8 cellular contexts compared by ENCODE assay signal in the genomic region with DNA sequence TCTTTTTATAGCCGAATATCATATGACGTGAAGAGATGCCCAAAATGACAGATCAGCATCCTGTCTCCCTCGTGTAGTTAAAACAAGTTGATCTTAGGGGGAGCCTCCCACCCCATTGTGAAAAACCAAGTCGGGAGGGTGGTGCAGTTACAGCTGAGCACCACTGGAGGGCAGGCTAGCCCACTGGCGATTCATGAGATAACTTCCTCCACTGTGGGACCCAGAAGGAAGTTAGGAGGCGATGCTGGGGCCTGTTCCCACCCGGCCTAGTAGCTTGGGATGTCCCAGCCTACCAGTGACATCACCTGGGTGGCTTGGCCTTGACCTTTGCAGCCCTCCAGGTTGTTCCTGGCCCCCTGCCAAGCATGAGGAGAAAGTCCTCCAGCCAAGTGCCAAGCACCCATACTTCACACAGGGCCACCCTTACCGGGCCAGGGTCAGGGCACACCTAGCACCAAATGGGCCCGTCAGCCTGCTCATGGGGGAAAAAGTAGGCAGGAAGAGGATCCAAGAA. TPM values are rescaled to one million over a fixed set of nuclear protein-coding genes. Genes with fewer than 3 reads are reported as not detected.
DNase-seq lines count a peak whose midpoint lies in the region; ATAC-seq, FAIRE-seq and TF ChIP-seq lines count a peak whose summit lies in the region.

No MANE protein-coding gene starts in this region.

- H3K79me2 ChIP-seq in HepG2 (ENCODE audit: insufficient read depth, low read length): no peaks in the 10 kb centered on the region

- no peaks in the 10 kb centered on the region for H3K9me3 Mint-ChIP-seq in CD8-positive, alpha-beta T cell

- CTCF ChIA-PET in CD8-positive, alpha-beta T cell (lab: Charles Lee): interaction anchor here (0.6 to 8.4 kb wide), 57 partner anchors 8 to 435 kb away, joined by 3 to 91 read pairs (median 4); a partner anchor contains a TSS
- CTCF ChIA-PET in HepG2 (lab: Yijun Ruan, JAX; ENCODE audit: low intra/inter-chr PET ratio, low total read pairs): interaction anchor here (0.8 to 1.7 kb wide), 6 partner anchors 84 to 338 kb away, joined by 3 to 16 read pairs (median 4); no protein-coding TSS in a partner anchor

- no peaks in the 10 kb centered on the region for H3K27me3 ChIP-seq in CD8-positive, alpha-beta T cell (ENCODE audit: insufficient read depth, low read length)
- peaks cover 2 to 23% of the 10 kb centered on the region in 2 experiments; a peak in 4 of 5 replicates for H3K27me3 ChIP-seq in HepG2 (ENCODE audit: control insufficient read depth in 1 of 2, insufficient read depth in 2 of 2, low read length in 2 of 2)

- TF ChIP-seq EP300 in HepG2 (IDR thresholded peaks at IDR 0.05; ENCODE audit: low read depth in 2 of 2, low read length in 2 of 2) (no peak), HepG2 (CRISPR knock-in tag; IDR thresholded peaks at IDR 0.05; ENCODE audit: borderline replicate concordance) (no peak)

- no peak overlapping the region for H3K4me3 Mint-ChIP-seq in CD8-positive, alpha-beta T cell

- H3K4me1 ChIP-seq in CD8-positive, alpha-beta T cell (ENCODE audit: insufficient read depth, low read length): peaks cover 11% of the 10 kb centered on the region
- H3K4me1 ChIP-seq in HepG2 (ENCODE audit: insufficient read depth, low read length): peaks cover 15% of the 10 kb centered on the region

- peak; percentile 88 for TF ChIP-seq RAD21 in HepG2 (CRISPR knock-in tag; IDR thresholded peaks at IDR 0.05)

- no peak for TF ChIP-seq POLR2A in H54 (IDR thresholded peaks at IDR 0.05; ENCODE audit: low read depth, low read length)
- TF ChIP-seq POLR2A in HepG2 (IDR thresholded peaks at IDR 0.05; ENCODE audit: insufficient read depth in 1 of 2, low read depth in 2 of 2, low read length in 2 of 2): no peak

- FAIRE-seq in H54 (lab: Jason Lieb, UNC) (peak; percentile 20), HepG2 (lab: Jason Lieb, UNC) (peak; percentile 98)

- in situ Hi-C loops in HepG2 (cut with HindIII; ENCODE audit: extremely low pct_ligation_motif_present, low pct_unique_long_range_greater_than_20kb): loop anchor here (10.0 kb wide), 1 partner anchor 210 kb away; no protein-coding TSS in a partner anchor

- no peaks in the 10 kb centered on the region for H3K9me3 ChIP-seq in CD8-positive, alpha-beta T cell (ENCODE audit: low read length)
- H3K9me3 ChIP-seq in HepG2 (ENCODE audit: low read length): no peaks in the 10 kb centered on the region

- peaks cover 32% of the 10 kb centered on the region for H3K36me3 ChIP-seq in CD8-positive, alpha-beta T cell (ENCODE audit: insufficient read depth, low read length)
- H3K36me3 ChIP-seq in HepG2 (replicated peaks in 1 of 2; ENCODE audit: control insufficient read depth in 1 of 2, insufficient read depth in 2 of 2, low read length in 2 of 2): no peaks in the 10 kb centered on the region

- 1% methylated on average over 7 of the region's 9 CpGs for WGBS in HepG2 (ENCODE audit: low lambda C conversion rate)

- no TSS peak for BruUV-seq in HepG2 (replicated peaks; lab: Mats Ljungman, UMichigan)

- H3K9ac ChIP-seq in HepG2 (ENCODE audit: insufficient read depth, low read depth, low read length): no peak overlapping the region

- no peaks in the 10 kb centered on the region for H3K27me3 Mint-ChIP-seq in CD8-positive, alpha-beta T cell (ENCODE audit: low read depth)

- peaks cover 39% of the 10 kb centered on the region for H3K36me3 Mint-ChIP-seq in CD8-positive, alpha-beta T cell

- no peak overlapping the region for H3K4me3 ChIP-seq in CD8-positive, alpha-beta T cell (ENCODE audit: low read depth, low read length)
- H3K4me3 ChIP-seq in choroid plexus epithelial cell (ENCODE audit: low read depth, low read length) (no peak overlapping the region), HepG2 (replicated peaks in 1 of 3; ENCODE audit: insufficient read depth in 1 of 3, low read depth in 2 of 3, low read length in 3 of 3) (no peak overlapping the region)

- H3K4me2 ChIP-seq in HepG2 (ENCODE audit: low read depth, low read length): peak overlapping the region; percentile 21

- peak overlapping the region; percentile 92 for H3K27ac Mint-ChIP-seq in CD8-positive, alpha-beta T cell

- TF ChIP-seq CTCF in CD8-positive, alpha-beta T cell (IDR thresholded peaks at IDR 0.05): peak; percentile 96
- TF ChIP-seq CTCF in choroid plexus epithelial cell (conservative IDR thresholded peaks at IDR 0.05; ENCODE audit: low read depth, low read length): peak; percentile 99
- peak; percentile 97 for TF ChIP-seq CTCF in HepG2 (CRISPR knock-in tag; IDR thresholded peaks at IDR 0.05)

- no peaks in the 10 kb centered on the region for H4K20me1 ChIP-seq in HepG2 (ENCODE audit: insufficient read depth, low read length)

- peak; percentile 58 to 85 (median 74) for DNase-seq in CD8-positive, alpha-beta T cell
- DNase-seq in H54 (ENCODE audit: insufficient read length, low spot score) (peak; percentile 58), NCI-H2171 treated with DMSO at 0.1 percent for 48 hours (lab: John Stamatoyannopoulos, UW) (peak; percentile 63), choroid plexus epithelial cell (ENCODE audit: low read depth) (peak; percentile 79), HepG2 (ENCODE audit: low spot score) (peak; percentile 54)
- peak; percentile 79 for DNase-seq in activated CD4-positive, alpha-beta T cell treated with anti-CD3 and anti-CD28 coated beads for 48 hours
- DNase-seq in stimulated activated CD4-positive, alpha-beta T cell treated with anti-CD3 and anti-CD28 coated beads, TNF-alpha, amount 100 ng/mL, for 24 hours (ENCODE audit: low read depth in 3 of 3): peak; percentile 52 to 68 (median 55)

- H2AFZ ChIP-seq in HepG2 (ENCODE audit: low read length): no peak overlapping the region

- ATAC-seq in CD8-positive, alpha-beta T cell: peak; percentile 98
- ATAC-seq in HepG2: peak; percentile 70
- ATAC-seq in GM19328 (IDR thresholded peaks at IDR 0.05; ENCODE audit: unreplicated experiment): no peak

- intact Hi-C loops in CD8-positive, alpha-beta T cell (cut with DNase I, micrococcal nuclease): loop anchor here (1.0 to 10.0 kb wide), 7 partner anchors 42 to 332 kb away; a partner anchor contains a TSS
- intact Hi-C loops in HepG2 (cut with micrococcal nuclease; ENCODE audit: unreplicated experiment): loop anchor here (2.0 to 10.0 kb wide), 4 partner anchors 84 to 330 kb away; a partner anchor contains a TSS

- peak overlapping the region; percentile 59 for H3K27ac ChIP-seq in CD8-positive, alpha-beta T cell (ENCODE audit: low read depth, low read length)
- no peak overlapping the region for H3K27ac ChIP-seq in HepG2 (ENCODE audit: extremely low read length, insufficient read depth, low read length)

- POLR2A ChIA-PET in CD8-positive, alpha-beta T cell (lab: Charles Lee): interaction anchor here (0.7 to 1.7 kb wide), 7 partner anchors 8 to 120 kb away, joined by 3 to 6 read pairs (median 3); a partner anchor contains a TSS
- POLR2A ChIA-PET in HepG2 (lab: Yijun Ruan, JAX): interaction anchor here (1.2 kb wide), 1 partner anchor 161 kb away, joined by 3 read pairs; a partner anchor contains a TSS

- peaks cover 14% of the 10 kb centered on the region for H3K4me1 Mint-ChIP-seq in CD8-positive, alpha-beta T cell (ENCODE audit: low read depth)

TF ChIP-seq in HepG2, 621 proteins besides CTCF, POLR2A, EP300 and RAD21 (continues in another document):
- TF ChIP-seq TBX3 (IDR thresholded peaks at IDR 0.05; ENCODE audit: borderline replicate concordance) (no peak), ZNF124 (CRISPR knock-in tag; IDR thresholded peaks at IDR 0.05) (0 out of 2 replicates have a peak, but pooled peaks have one; percentile 27), MIXL1 (CRISPR knock-in tag; IDR thresholded peaks at IDR 0.05) (0 out of 2 replicates have a peak, but pooled peaks have one; percentile 15), SOX5 (CRISPR knock-in tag; IDR thresholded peaks at IDR 0.05; ENCODE audit: borderline replicate concordance) (0 out of 2 replicates have a peak, but pooled peaks have one; percentile 27), KDM2A (CRISPR knock-in tag; IDR thresholded peaks at IDR 0.05; ENCODE audit: borderline replicate concordance, low read depth) (peak; percentile 83), RELA (CRISPR knock-in tag; IDR thresholded peaks at IDR 0.05) (peak; percentile 82; the same call in 1 of the 2 replicates)
- TF ChIP-seq, protein P1, sequence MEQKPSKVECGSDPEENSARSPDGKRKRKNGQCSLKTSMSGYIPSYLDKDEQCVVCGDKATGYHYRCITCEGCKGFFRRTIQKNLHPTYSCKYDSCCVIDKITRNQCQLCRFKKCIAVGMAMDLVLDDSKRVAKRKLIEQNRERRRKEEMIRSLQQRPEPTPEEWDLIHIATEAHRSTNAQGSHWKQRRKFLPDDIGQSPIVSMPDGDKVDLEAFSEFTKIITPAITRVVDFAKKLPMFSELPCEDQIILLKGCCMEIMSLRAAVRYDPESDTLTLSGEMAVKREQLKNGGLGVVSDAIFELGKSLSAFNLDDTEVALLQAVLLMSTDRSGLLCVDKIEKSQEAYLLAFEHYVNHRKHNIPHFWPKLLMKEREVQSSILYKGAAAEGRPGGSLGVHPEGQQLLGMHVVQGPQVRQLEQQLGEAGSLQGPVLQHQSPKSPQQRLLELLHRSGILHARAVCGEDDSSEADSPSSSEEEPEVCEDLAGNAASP (CRISPR knock-in tag; IDR thresholded peaks at IDR 0.05; ENCODE audit: borderline replicate concordance): peak; percentile 42; the same call in 1 of the 2 replicates

RNA-seq across cellular contexts. Expression of a gene that starts 8.1 kb away (rescaled TPM):
- total RNA-seq in CD8-positive, alpha-beta T cell: 1 to 10 TPM; 5.7 to 6.8 TPM
- total RNA-seq in HepG2 (2016; rRNA removed; fragmentation: Illumina TruSeq; extraction: Trizol): 8.0 and 10.6 TPM in 2 replicates
- total RNA-seq in HepG2 (2016; cell fraction: cytosol; rRNA removed; fragmentation: Illumina TruSeq; extraction: Trizol; ENCODE audit: low read depth): 10.8 and 13.6 TPM in 2 replicates
- total RNA-seq in HepG2 (2016; cell fraction: insoluble cytoplasmic fraction; rRNA removed; fragmentation: Illumina TruSeq; extraction: Trizol): 8.2 and 9.0 TPM in 2 replicates
- 20.7 and 21.8 TPM in 2 replicates for total RNA-seq in HepG2 (2016; cell fraction: membrane; rRNA removed; fragmentation: Illumina TruSeq; extraction: Trizol)
- 5.8 and 6.8 TPM in 2 replicates for total RNA-seq in HepG2 (2016; cell fraction: nucleus; rRNA removed; fragmentation: Illumina TruSeq; extraction: Trizol)
- 23.3 and 33.2 TPM in 2 replicates for polyA plus RNA-seq in HepG2 (2011; rRNA removed)
- 24.9 and 25.8 TPM in 2 replicates for polyA plus RNA-seq in HepG2 (2011; cell fraction: cytosol; rRNA removed)
- polyA plus RNA-seq in HepG2 (2011; cell fraction: nucleus; rRNA removed): 13.9 and 16.9 TPM in 2 replicates
- polyA plus RNA-seq in HepG2 (2012): 6.6 and 13.1 TPM in 2 replicates
- 21.1 and 23.1 TPM in 2 replicates for polyA plus RNA-seq in HepG2 (2016; cell fraction: cytosol; fragmentation: Illumina TruSeq; extraction: Trizol; ENCODE audit: low read depth)
- 12.5 and 15.2 TPM in 2 replicates for polyA plus RNA-seq in HepG2 (2016; cell fraction: insoluble cytoplasmic fraction; fragmentation: Illumina TruSeq; extraction: Trizol; ENCODE audit: low read depth)
- 35.9 and 37.0 TPM in 2 replicates for polyA plus RNA-seq in HepG2 (2016; cell fraction: membrane; fragmentation: Illumina TruSeq; extraction: Trizol; ENCODE audit: low read depth)
- polyA plus RNA-seq in HepG2 (2016; cell fraction: nucleus; fragmentation: Illumina TruSeq; extraction: Trizol; ENCODE audit: insufficient read depth, low read depth): 13.9 and 15.0 TPM in 2 replicates
- polyA minus RNA-seq in HepG2 (2011; rRNA and poly(A)+ RNA removed; ENCODE audit: low replicate concordance): 37.9 and 50.4 TPM in 2 replicates
- 6.5 and 10.1 TPM in 2 replicates for polyA minus RNA-seq in HepG2 (2011; cell fraction: cytosol; rRNA and poly(A)+ RNA removed)
- 6.3 and 10.9 TPM in 2 replicates for polyA minus RNA-seq in HepG2 (2011; cell fraction: nucleus; rRNA and poly(A)+ RNA removed)
